ENCODE assay signal across 24 cellular contexts in the genomic region with DNA sequence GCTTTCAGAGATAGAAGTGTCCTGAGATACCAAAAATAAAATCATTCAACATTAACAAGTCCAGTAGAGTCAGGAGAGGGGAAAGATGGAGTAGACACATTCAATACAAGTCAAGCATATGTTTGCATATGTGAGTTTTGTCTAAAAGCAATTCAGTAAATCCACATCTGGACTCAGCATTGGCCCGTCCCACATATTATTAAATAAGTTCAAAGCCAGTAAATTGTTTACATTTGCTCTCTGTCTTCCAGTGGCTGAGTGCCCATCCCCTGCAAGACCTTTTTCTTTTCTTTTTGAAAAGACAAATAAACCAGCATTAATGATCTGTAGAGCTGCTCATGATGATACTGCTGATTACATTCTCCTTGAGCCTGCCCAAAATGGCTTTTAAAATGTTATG.
"Had no signal": no experiment of that assay in that cellular context is flagged by ENCODE, and none has a peak within 500 bp of the region (broad histone marks: within the 10 kb centered on the region; RNA-seq: fewer than 3 reads in every experiment).

No MANE protein-coding gene starts in this region.

- H3K27me3 ChIP-seq: gastrocnemius medialis, pancreas, testis had no signal

- H3K9me3 ChIP-seq: gastrocnemius medialis, pancreas, psoas muscle, testis had no signal

- H3K4me1 ChIP-seq: gastrocnemius medialis, pancreas, psoas muscle, testis had no signal

- H3K9me3 Mint-ChIP-seq: activated CD4-positive, alpha-beta memory T cell treated with anti-CD3 and anti-CD28 coated beads, Interleukin-2, amount 10 ng/mL, durations not matched to agents 7 days and 5 days; activated naive CD4-positive, alpha-beta T cell treated with anti-CD3 and anti-CD28 coated beads, Interleukin-2, amount 50 U/mL, for 24 hours; brain; dendritic cell treated with granulocyte-macrophage colony-stimulating factor and Interleukin-4, amounts not matched to agents 40 ng/mL and 50 ng/mL, for 4 days; nephron progenitor cell; stimulated activated effector memory CD8-positive, alpha-beta T cell treated with anti-CD3 and anti-CD28 coated beads, Interleukin-12 subunit alpha, Interleukin-12 subunit beta, amount 100 ng/mL, for 72 hours; type B pancreatic cell had no signal

- H3K36me3 Mint-ChIP-seq: activated CD8-positive, alpha-beta memory T cell treated with anti-CD3 and anti-CD28 coated beads, Interleukin-2, amount 10 ng/mL, durations not matched to agents 7 days and 5 days; activated naive CD4-positive, alpha-beta T cell treated with anti-CD3 and anti-CD28 coated beads, Interleukin-2, amount 50 U/mL, for 24 hours; stimulated activated effector memory CD8-positive, alpha-beta T cell treated with anti-CD3 and anti-CD28 coated beads, Interleukin-12 subunit alpha, Interleukin-12 subunit beta, amount 100 ng/mL, for 72 hours had no signal

- H3K4me3 ChIP-seq: gastrocnemius medialis, pancreas, psoas muscle, skin epidermis, testis had no signal

- H3K4me3 Mint-ChIP-seq: activated CD4-positive, alpha-beta memory T cell treated with anti-CD3 and anti-CD28 coated beads, Interleukin-2, amount 10 ng/mL, durations not matched to agents 7 days and 5 days; activated CD4-positive, alpha-beta T cell treated with anti-CD3 and anti-CD28 coated beads, Interleukin-2, amount 10 ng/mL, durations not matched to agents 24 days and 14 days; activated CD8-positive, alpha-beta memory T cell treated with anti-CD3 and anti-CD28 coated beads, Interleukin-2, amount 10 ng/mL, durations not matched to agents 7 days and 5 days; activated naive CD4-positive, alpha-beta T cell treated with anti-CD3 and anti-CD28 coated beads, Interleukin-2, amount 50 U/mL, for 24 hours; brain; dendritic cell treated with granulocyte-macrophage colony-stimulating factor and Interleukin-4, amounts not matched to agents 40 ng/mL and 50 ng/mL, for 4 days; nephron progenitor cell; stimulated activated effector memory CD8-positive, alpha-beta T cell treated with anti-CD3 and anti-CD28 coated beads, Interleukin-12 subunit alpha, Interleukin-12 subunit beta, amount 100 ng/mL, for 72 hours; T-helper 17 cell; type B pancreatic cell had no signal

- H3K27ac ChIP-seq: gastrocnemius medialis, pancreas, psoas muscle, skin epidermis, testis had no signal

- H3K36me3 ChIP-seq: gastrocnemius medialis, pancreas had no signal

- H3K27ac Mint-ChIP-seq: activated CD4-positive, alpha-beta memory T cell treated with anti-CD3 and anti-CD28 coated beads, Interleukin-2, amount 10 ng/mL, durations not matched to agents 7 days and 5 days; activated CD4-positive, alpha-beta T cell treated with anti-CD3 and anti-CD28 coated beads, Interleukin-2, amount 10 ng/mL, durations not matched to agents 24 days and 14 days; activated CD8-positive, alpha-beta memory T cell treated with anti-CD3 and anti-CD28 coated beads, Interleukin-2, amount 10 ng/mL, durations not matched to agents 7 days and 5 days; activated naive CD4-positive, alpha-beta T cell treated with anti-CD3 and anti-CD28 coated beads, Interleukin-2, amount 50 U/mL, for 24 hours; dendritic cell treated with granulocyte-macrophage colony-stimulating factor and Interleukin-4, amounts not matched to agents 40 ng/mL and 50 ng/mL, for 4 days; nephron progenitor cell; stimulated activated effector memory CD8-positive, alpha-beta T cell treated with anti-CD3 and anti-CD28 coated beads, Interleukin-12 subunit alpha, Interleukin-12 subunit beta, amount 100 ng/mL, for 72 hours; T-helper 17 cell; type B pancreatic cell had no signal

- DNase-seq: activated CD4-positive, alpha-beta memory T cell treated with anti-CD3 and anti-CD28 coated beads, Interleukin-2, amount 10 ng/mL, durations not matched to agents 7 days and 5 days; activated CD4-positive, alpha-beta T cell treated with anti-CD3 and anti-CD28 coated beads, Interleukin-2, amount 10 ng/mL, durations not matched to agents 24 days and 14 days; activated CD8-positive, alpha-beta memory T cell treated with anti-CD3 and anti-CD28 coated beads, Interleukin-2, amount 10 ng/mL, durations not matched to agents 7 days and 5 days; activated effector memory CD4-positive, alpha-beta T cell treated with anti-CD3 and anti-CD28 coated beads, Interleukin-2, amount 50 U/mL, for 16 hours; activated T-cell treated with anti-CD3 and anti-CD28 coated beads for 4 hours; anterior cingulate cortex; effector CD4-positive, alpha-beta T cell; erythroblast; gastrocnemius medialis; nephron progenitor cell; pancreas; psoas muscle; right cardiac atrium; stimulated activated CD4-positive, alpha-beta T cell treated with anti-CD3 and anti-CD28 coated beads, Interleukin-2, amount 100 ng/mL, for 24 hours; SW 1271; T-helper 17 cell; testis had no signal

- ATAC-seq: activated CD4-positive, CD25-positive, alpha-beta regulatory T cell treated with anti-CD3 and anti-CD28 coated beads, Interleukin-2, amount 50 U/mL, for 24 hours; activated CD8-positive, alpha-beta memory T cell treated with anti-CD3 and anti-CD28 coated beads, Interleukin-2, amount 10 ng/mL, durations not matched to agents 7 days and 5 days; gastrocnemius medialis; pancreas; psoas muscle; right cardiac atrium; stimulated activated effector memory CD8-positive, alpha-beta T cell treated with anti-CD3 and anti-CD28 coated beads, Interleukin-12 subunit alpha, Interleukin-12 subunit beta, amount 100 ng/mL, for 72 hours; T-helper 17 cell had no signal
